Comparison of ENCODE assay signal across 22 cellular contexts in genomic region chr10:118246340-118247247, GRCh38.
A peak's percentile ranks its signal among the peaks of the same experiment; 100 is the strongest.
DNase-seq lines count a peak whose midpoint lies in the region; TF ChIP-seq lines count a peak whose summit lies in the region.
"Had no signal": no experiment of that assay in that cellular context is flagged by ENCODE, and none has a peak within 500 bp of the region (broad histone marks: within the 10 kb centered on the region; RNA-seq: fewer than 3 reads in every experiment).

No MANE protein-coding gene starts in this region.

- 30% methylated on average over 19 of the region's 19 CpGs for WGBS in prostate gland

- no peak for TF ChIP-seq POLR2A in prostate gland (IDR thresholded peaks at IDR 0.05)

- H3K27ac ChIP-seq in prostate gland = no peak overlapping the region
- H3K27ac ChIP-seq: parathyroid adenoma had no signal

- H3K4me3 ChIP-seq in H7 (ENCODE audit: insufficient read depth, low read depth, low read length) = no peak overlapping the region
- no peak overlapping the region for H3K4me3 ChIP-seq in prostate gland

- DNase-seq in H7 (peak; percentile 59), NCI-H146 (lab: John Stamatoyannopoulos, UW) (peak; percentile 61), SK-N-DZ (ENCODE audit: low spot score) (peak; percentile 49), iPS-NIHi7 (ENCODE audit: extremely low spot score) (peak; percentile 34), prostate gland (ENCODE audit: low spot score) (no peak), NAMALWA (ENCODE audit: low spot score) (no peak), GDM1 (lab: John Stamatoyannopoulos, UW) (no peak)
- DNase-seq in stimulated activated CD8-positive, alpha-beta memory T cell treated with anti-CD3 and anti-CD28 coated beads, Interleukin-4, amount 100 ng/mL, for 48 hours = no peak
- DNase-seq: activated CD4-positive, alpha-beta memory T cell treated with anti-CD3 and anti-CD28 coated beads for 36 hours; activated CD4-positive, CD25-positive, alpha-beta regulatory T cell; activated naive CD8-positive, alpha-beta T cell treated with anti-CD3 and anti-CD28 coated beads, Interleukin-2, amount 10 ng/mL, durations not matched to agents 7 days and 5 days; DND-41; effector memory CD4-positive, alpha-beta T cell; KBM-7; MM.1S; naive thymus-derived CD4-positive, alpha-beta T cell; NCI-H2029; NCI-H524; RPMI8226; stimulated activated CD4-positive, alpha-beta T cell treated with anti-CD3 and anti-CD28 coated beads, Interleukin-15, amount 100 ng/mL, for 24 hours; T1000 had no signal

- no peaks in the 10 kb centered on the region for H3K4me1 ChIP-seq in prostate gland (replicated peaks)
- H3K4me1 ChIP-seq: parathyroid adenoma had no signal

- intact Hi-C loops in prostate gland (cut with DNase I) = loop anchor here (10.0 kb wide), 2 partner anchors 208 to 1032 kb away; no protein-coding TSS in a partner anchor

- TF ChIP-seq CTCF in prostate gland (IDR thresholded peaks at IDR 0.05) = no peak

- H3K9me3 ChIP-seq in prostate gland = no peaks in the 10 kb centered on the region

- H3K36me3 ChIP-seq in H7 (replicated peaks; ENCODE audit: control insufficient read depth, insufficient read depth, low read length) = no peaks in the 10 kb centered on the region
- H3K36me3 ChIP-seq in prostate gland = no peaks in the 10 kb centered on the region

- peaks cover 62% of the 10 kb centered on the region for H3K27me3 ChIP-seq in H7 (ENCODE audit: control insufficient read depth, insufficient read depth, low read length)
- peaks cover 29% of the 10 kb centered on the region for H3K27me3 ChIP-seq in prostate gland (replicated peaks; ENCODE audit: insufficient read depth)

Comparison
In these comparisons a context has a peak if more than half of its experiments do, and no peak if none do; other contexts are left out.
1. DNase-seq: peak in H7 (single experiment), NCI-H146 (single experiment), SK-N-DZ (single experiment) and iPS-NIHi7 (single experiment); none in stimulated activated CD8-positive, alpha-beta memory T cell treated with anti-CD3 and anti-CD28 coated beads, Interleukin-4, amount 100 ng/mL, for 48 hours (single experiment), prostate gland (single experiment), NAMALWA (single experiment) and GDM1 (single experiment).